1 cellular context compared by ENCODE assay signal in the genomic region with DNA sequence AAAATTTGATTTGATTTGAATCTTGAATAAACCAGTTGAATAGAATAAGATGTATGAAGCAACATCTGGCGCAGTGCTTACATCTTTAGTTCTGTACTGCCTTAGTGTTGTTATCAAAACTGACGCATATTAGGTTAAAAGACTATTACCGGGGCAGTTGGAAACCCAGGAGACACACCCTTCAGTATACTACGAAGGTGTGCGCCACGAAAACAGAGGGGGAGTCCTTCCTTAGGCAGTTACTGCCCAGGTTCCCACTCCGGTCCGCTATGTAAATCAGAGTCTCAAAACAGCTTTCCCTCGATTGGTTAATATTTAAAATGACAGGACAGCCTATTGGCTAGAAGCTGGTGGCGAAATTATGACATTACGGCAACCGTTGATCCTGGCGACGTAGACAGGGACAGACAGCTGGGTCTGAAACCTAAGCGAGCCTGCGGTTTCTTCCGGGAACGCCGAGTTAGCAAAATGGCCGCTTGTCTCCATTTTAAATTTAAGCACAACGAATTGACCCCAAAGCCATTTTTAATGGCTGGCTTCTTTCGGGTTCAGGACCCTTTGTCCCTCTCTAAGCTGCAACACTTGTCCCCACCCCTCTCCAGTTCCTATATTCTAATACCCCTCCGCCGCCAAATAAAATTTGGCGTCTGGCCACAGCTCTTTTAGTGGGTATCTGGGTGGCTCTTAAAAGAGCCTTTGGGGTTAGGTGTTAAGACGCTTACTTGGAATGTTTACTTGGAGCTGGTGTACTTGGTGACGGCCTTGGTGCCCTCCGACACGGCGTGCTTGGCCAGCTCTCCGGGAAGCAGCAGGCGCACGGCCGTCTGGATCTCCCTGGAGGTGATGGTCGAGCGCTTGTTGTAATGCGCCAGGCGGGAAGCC.
TF ChIP-seq lines count a peak whose summit lies in the region.

No MANE protein-coding gene starts in this region.

TF ChIP-seq in K562, 482 proteins besides CTCF, POLR2A, EP300 and RAD21 (continued from another document and continues in another):
- TF ChIP-seq, protein P1, sequence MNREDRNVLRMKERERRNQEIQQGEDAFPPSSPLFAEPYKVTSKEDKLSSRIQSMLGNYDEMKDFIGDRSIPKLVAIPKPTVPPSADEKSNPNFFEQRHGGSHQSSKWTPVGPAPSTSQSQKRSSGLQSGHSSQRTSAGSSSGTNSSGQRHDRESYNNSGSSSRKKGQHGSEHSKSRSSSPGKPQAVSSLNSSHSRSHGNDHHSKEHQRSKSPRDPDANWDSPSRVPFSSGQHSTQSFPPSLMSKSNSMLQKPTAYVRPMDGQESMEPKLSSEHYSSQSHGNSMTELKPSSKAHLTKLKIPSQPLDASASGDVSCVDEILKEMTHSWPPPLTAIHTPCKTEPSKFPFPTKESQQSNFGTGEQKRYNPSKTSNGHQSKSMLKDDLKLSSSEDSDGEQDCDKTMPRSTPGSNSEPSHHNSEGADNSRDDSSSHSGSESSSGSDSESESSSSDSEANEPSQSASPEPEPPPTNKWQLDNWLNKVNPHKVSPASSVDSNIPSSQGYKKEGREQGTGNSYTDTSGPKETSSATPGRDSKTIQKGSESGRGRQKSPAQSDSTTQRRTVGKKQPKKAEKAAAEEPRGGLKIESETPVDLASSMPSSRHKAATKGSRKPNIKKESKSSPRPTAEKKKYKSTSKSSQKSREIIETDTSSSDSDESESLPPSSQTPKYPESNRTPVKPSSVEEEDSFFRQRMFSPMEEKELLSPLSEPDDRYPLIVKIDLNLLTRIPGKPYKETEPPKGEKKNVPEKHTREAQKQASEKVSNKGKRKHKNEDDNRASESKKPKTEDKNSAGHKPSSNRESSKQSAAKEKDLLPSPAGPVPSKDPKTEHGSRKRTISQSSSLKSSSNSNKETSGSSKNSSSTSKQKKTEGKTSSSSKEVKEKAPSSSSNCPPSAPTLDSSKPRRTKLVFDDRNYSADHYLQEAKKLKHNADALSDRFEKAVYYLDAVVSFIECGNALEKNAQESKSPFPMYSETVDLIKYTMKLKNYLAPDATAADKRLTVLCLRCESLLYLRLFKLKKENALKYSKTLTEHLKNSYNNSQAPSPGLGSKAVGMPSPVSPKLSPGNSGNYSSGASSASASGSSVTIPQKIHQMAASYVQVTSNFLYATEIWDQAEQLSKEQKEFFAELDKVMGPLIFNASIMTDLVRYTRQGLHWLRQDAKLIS (CRISPR knock-in tag; IDR thresholded peaks at IDR 0.05), result no peak; the same call in 1 of the 2 replicates
- TF ChIP-seq NFE2 (IDR thresholded peaks at IDR 0.05; ENCODE audit: low read depth) (peak; percentile 40; the same call in 1 of the 2 replicates), SIN3A (IDR thresholded peaks at IDR 0.05; ENCODE audit: borderline replicate concordance in 2 of 2, control insufficient read depth in 1 of 2, low read depth in 2 of 2, low read length in 2 of 2) (peak; percentile 73 to 82; a peak in 3 of 4 replicates), MAFG (tag; conservative IDR thresholded peaks at IDR 0.05) (peak; percentile 76), NFXL1 (CRISPR knock-in tag; IDR thresholded peaks at IDR 0.05) (peak; percentile 78), HDAC2 (IDR thresholded peaks at IDR 0.05) (peak; percentile 75), LEF1 (IDR thresholded peaks at IDR 0.05) (no peak), XRCC4 (IDR thresholded peaks at IDR 0.05; ENCODE audit: extremely low read depth, insufficient read depth, insufficient read length) (no peak), PCBP1 (IDR thresholded peaks at IDR 0.05; ENCODE audit: low read depth, low read length, poor library complexity, severe bottlenecking) (no peak), NCOR1 (IDR thresholded peaks at IDR 0.05) (peak; percentile 81), CREM (IDR thresholded peaks at IDR 0.05; ENCODE audit: low read depth) (peak; percentile 93), SREBF1 (IDR thresholded peaks at IDR 0.05; ENCODE audit: borderline replicate concordance, low read depth, low read length) (no peak), RBBP5 (IDR thresholded peaks at IDR 0.05; ENCODE audit: borderline replicate concordance, insufficient read depth, low read length, poor library complexity, severe bottlenecking) (no peak), FOXJ2 (tag; IDR thresholded peaks at IDR 0.05) (peak; percentile 91), FIP1L1 (IDR thresholded peaks at IDR 0.05; ENCODE audit: low read depth, low read length, poor library complexity, severe bottlenecking) (peak; percentile 99), NELFE (IDR thresholded peaks at IDR 0.05; ENCODE audit: insufficient read depth, insufficient read length) (no peak), ESRRA (IDR thresholded peaks at IDR 0.05; ENCODE audit: borderline replicate concordance, low read depth) (peak; percentile 79; the same call in 1 of the 2 replicates), RUNX1 (IDR thresholded peaks at IDR 0.05; ENCODE audit: low read depth) (0 out of 2 replicates have a peak, but pooled peaks have one; percentile 24), POLR2AphosphoS2 (IDR thresholded peaks at IDR 0.05; ENCODE audit: low read length) (peak; percentile 99), SNIP1 (IDR thresholded peaks at IDR 0.05; ENCODE audit: low read depth) (no peak), RBM39 (optimal IDR thresholded peaks at IDR 0.05; ENCODE audit: low read depth, low read length) (peak; percentile 99), ZNF445 (CRISPR knock-in tag; IDR thresholded peaks at IDR 0.05; ENCODE audit: low read depth) (peak; percentile 89; the same call in 1 of the 2 replicates), CXXC5 (CRISPR knock-in tag; IDR thresholded peaks at IDR 0.05) (peak; percentile 86), ZNF57 (CRISPR knock-in tag; IDR thresholded peaks at IDR 0.05) (no peak), SOX6 (IDR thresholded peaks at IDR 0.05) (peak; percentile 88), HDAC6 (IDR thresholded peaks at IDR 0.05; ENCODE audit: low read depth, low read length) (0 out of 2 replicates have a peak, but pooled peaks have one; percentile 19), ZNF780A (CRISPR knock-in tag; IDR thresholded peaks at IDR 0.05) (no peak), CAMTA2 (CRISPR knock-in tag; conservative IDR thresholded peaks at IDR 0.05) (no peak), PTBP1 (IDR thresholded peaks at IDR 0.05; ENCODE audit: low read depth, low read length) (peak; percentile 90; the same call in 1 of the 2 replicates), THRAP3 (IDR thresholded peaks at IDR 0.05; ENCODE audit: borderline replicate concordance) (peak; percentile 98; the same call in 1 of the 2 replicates), ZNF224 (CRISPR knock-in tag; IDR thresholded peaks at IDR 0.05) (peak; percentile 86; the same call in 1 of the 2 replicates), ZNF354B (CRISPR knock-in tag; IDR thresholded peaks at IDR 0.05) (peak; percentile 55; the same call in 1 of the 2 replicates), SMARCB1 (IDR thresholded peaks at IDR 0.05; ENCODE audit: insufficient read length, low read depth) (no peak), LARP7 (IDR thresholded peaks at IDR 0.05) (0 out of 2 replicates have a peak, but pooled peaks have one; percentile 43), STAT5A (IDR thresholded peaks at IDR 0.05; ENCODE audit: borderline replicate concordance, low read length) (no peak; the same call in 1 of the 2 replicates), RB1 (IDR thresholded peaks at IDR 0.05; ENCODE audit: low read depth) (no peak; the same call in 1 of the 2 replicates), CREBBP (IDR thresholded peaks at IDR 0.05; ENCODE audit: low read depth, low read length) (no peak), ZNF583 (CRISPR knock-in tag; IDR thresholded peaks at IDR 0.05) (no peak)
- TF ChIP-seq, protein P2, sequence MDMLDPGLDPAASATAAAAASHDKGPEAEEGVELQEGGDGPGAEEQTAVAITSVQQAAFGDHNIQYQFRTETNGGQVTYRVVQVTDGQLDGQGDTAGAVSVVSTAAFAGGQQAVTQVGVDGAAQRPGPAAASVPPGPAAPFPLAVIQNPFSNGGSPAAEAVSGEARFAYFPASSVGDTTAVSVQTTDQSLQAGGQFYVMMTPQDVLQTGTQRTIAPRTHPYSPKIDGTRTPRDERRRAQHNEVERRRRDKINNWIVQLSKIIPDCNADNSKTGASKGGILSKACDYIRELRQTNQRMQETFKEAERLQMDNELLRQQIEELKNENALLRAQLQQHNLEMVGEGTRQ (CRISPR knock-in tag; IDR thresholded peaks at IDR 0.05), result no peak
- TF ChIP-seq, protein P3, sequence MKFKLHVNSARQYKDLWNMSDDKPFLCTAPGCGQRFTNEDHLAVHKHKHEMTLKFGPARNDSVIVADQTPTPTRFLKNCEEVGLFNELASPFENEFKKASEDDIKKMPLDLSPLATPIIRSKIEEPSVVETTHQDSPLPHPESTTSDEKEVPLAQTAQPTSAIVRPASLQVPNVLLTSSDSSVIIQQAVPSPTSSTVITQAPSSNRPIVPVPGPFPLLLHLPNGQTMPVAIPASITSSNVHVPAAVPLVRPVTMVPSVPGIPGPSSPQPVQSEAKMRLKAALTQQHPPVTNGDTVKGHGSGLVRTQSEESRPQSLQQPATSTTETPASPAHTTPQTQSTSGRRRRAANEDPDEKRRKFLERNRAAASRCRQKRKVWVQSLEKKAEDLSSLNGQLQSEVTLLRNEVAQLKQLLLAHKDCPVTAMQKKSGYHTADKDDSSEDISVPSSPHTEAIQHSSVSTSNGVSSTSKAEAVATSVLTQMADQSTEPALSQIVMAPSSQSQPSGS (CRISPR knock-in tag; IDR thresholded peaks at IDR 0.05), result no peak
- TF ChIP-seq, protein P4, sequence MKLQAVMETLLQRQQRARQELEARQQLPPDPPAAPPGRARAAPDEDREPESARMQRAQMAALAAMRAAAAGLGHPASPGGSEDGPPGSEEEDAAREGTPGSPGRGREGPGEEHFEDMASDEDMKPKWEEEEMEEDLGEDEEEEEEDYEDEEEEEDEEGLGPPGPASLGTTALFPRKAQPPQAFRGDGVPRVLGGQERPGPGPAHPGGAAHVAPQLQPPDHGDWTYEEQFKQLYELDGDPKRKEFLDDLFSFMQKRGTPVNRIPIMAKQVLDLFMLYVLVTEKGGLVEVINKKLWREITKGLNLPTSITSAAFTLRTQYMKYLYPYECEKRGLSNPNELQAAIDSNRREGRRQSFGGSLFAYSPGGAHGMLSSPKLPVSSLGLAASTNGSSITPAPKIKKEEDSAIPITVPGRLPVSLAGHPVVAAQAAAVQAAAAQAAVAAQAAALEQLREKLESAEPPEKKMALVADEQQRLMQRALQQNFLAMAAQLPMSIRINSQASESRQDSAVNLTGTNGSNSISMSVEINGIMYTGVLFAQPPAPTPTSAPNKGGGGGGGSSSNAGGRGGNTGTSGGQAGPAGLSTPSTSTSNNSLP (IDR thresholded peaks at IDR 0.05; ENCODE audit: borderline replicate concordance, low read depth, low read length), result peak; percentile 85; the same call in 1 of the 2 replicates
- TF ChIP-seq, protein P5, sequence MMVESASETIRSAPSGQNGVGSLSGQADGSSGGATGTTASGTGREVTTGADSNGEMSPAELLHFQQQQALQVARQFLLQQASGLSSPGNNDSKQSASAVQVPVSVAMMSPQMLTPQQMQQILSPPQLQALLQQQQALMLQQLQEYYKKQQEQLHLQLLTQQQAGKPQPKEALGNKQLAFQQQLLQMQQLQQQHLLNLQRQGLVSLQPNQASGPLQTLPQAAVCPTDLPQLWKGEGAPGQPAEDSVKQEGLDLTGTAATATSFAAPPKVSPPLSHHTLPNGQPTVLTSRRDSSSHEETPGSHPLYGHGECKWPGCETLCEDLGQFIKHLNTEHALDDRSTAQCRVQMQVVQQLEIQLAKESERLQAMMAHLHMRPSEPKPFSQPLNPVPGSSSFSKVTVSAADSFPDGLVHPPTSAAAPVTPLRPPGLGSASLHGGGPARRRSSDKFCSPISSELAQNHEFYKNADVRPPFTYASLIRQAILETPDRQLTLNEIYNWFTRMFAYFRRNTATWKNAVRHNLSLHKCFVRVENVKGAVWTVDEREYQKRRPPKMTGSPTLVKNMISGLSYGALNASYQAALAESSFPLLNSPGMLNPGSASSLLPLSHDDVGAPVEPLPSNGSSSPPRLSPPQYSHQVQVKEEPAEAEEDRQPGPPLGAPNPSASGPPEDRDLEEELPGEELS (CRISPR knock-in tag; IDR thresholded peaks at IDR 0.05; ENCODE audit: borderline replicate concordance), result peak; percentile 90; the same call in 1 of the 2 replicates
- TF ChIP-seq, protein P6, sequence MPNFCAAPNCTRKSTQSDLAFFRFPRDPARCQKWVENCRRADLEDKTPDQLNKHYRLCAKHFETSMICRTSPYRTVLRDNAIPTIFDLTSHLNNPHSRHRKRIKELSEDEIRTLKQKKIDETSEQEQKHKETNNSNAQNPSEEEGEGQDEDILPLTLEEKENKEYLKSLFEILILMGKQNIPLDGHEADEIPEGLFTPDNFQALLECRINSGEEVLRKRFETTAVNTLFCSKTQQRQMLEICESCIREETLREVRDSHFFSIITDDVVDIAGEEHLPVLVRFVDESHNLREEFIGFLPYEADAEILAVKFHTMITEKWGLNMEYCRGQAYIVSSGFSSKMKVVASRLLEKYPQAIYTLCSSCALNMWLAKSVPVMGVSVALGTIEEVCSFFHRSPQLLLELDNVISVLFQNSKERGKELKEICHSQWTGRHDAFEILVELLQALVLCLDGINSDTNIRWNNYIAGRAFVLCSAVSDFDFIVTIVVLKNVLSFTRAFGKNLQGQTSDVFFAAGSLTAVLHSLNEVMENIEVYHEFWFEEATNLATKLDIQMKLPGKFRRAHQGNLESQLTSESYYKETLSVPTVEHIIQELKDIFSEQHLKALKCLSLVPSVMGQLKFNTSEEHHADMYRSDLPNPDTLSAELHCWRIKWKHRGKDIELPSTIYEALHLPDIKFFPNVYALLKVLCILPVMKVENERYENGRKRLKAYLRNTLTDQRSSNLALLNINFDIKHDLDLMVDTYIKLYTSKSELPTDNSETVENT (CRISPR knock-in tag; IDR thresholded peaks at IDR 0.05), result peak; percentile 91
- TF ChIP-seq, protein P7, sequence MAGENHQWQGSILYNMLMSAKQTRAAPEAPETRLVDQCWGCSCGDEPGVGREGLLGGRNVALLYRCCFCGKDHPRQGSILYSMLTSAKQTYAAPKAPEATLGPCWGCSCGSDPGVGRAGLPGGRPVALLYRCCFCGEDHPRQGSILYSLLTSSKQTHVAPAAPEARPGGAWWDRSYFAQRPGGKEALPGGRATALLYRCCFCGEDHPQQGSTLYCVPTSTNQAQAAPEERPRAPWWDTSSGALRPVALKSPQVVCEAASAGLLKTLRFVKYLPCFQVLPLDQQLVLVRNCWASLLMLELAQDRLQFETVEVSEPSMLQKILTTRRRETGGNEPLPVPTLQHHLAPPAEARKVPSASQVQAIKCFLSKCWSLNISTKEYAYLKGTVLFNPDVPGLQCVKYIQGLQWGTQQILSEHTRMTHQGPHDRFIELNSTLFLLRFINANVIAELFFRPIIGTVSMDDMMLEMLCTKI (IDR thresholded peaks at IDR 0.05; ENCODE audit: partially characterized antibody), result no peak
